Comparison of ENCODE assay signal across 1 cellular context in genomic region chr12:49740930-49741881, GRCh38.
TF ChIP-seq lines count a peak whose summit lies in the region.

Gene TMBIM6, plus strand, starts transcription at chr12:49741557. Its CDS starts 10,937 bp downstream, at chr12:49752494.

TF ChIP-seq in K562, 482 proteins besides CTCF, POLR2A, EP300 and RAD21 (continued from another document and continues in another):
- TF ChIP-seq, protein P1, sequence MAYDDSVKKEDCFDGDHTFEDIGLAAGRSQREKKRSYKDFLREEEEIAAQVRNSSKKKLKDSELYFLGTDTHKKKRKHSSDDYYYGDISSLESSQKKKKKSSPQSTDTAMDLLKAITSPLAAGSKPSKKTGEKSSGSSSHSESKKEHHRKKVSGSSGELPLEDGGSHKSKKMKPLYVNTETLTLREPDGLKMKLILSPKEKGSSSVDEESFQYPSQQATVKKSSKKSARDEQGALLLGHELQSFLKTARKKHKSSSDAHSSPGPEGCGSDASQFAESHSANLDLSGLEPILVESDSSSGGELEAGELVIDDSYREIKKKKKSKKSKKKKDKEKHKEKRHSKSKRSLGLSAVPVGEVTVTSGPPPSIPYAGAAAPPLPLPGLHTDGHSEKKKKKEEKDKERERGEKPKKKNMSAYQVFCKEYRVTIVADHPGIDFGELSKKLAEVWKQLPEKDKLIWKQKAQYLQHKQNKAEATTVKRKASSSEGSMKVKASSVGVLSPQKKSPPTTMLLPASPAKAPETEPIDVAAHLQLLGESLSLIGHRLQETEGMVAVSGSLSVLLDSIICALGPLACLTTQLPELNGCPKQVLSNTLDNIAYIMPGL (CRISPR knock-in tag; IDR thresholded peaks at IDR 0.05), result 0 out of 2 replicates have a peak, but pooled peaks have one; percentile 73
- TF ChIP-seq YY1 (IDR thresholded peaks at IDR 0.05; ENCODE audit: borderline replicate concordance in 1 of 3, control insufficient read depth in 1 of 3, extremely low read depth in 1 of 3, insufficient read depth in 3 of 3, insufficient read length in 1 of 3, insufficient replicate concordance in 2 of 3, low read depth in 1 of 3, low read length in 2 of 3), result peak in 2 of 3 experiments; percentile 18 to 38
- TF ChIP-seq ZC3H8 (IDR thresholded peaks at IDR 0.05), result no peak
- no peak for TF ChIP-seq MEF2A (IDR thresholded peaks at IDR 0.05; ENCODE audit: control insufficient read depth, low read depth, low read length)
- TF ChIP-seq ZNF282 (CRISPR knock-in tag; IDR thresholded peaks at IDR 0.05), result no peak
- no peak for TF ChIP-seq BHLHE40 (IDR thresholded peaks at IDR 0.05; ENCODE audit: low read length)
- TF ChIP-seq, protein P2, sequence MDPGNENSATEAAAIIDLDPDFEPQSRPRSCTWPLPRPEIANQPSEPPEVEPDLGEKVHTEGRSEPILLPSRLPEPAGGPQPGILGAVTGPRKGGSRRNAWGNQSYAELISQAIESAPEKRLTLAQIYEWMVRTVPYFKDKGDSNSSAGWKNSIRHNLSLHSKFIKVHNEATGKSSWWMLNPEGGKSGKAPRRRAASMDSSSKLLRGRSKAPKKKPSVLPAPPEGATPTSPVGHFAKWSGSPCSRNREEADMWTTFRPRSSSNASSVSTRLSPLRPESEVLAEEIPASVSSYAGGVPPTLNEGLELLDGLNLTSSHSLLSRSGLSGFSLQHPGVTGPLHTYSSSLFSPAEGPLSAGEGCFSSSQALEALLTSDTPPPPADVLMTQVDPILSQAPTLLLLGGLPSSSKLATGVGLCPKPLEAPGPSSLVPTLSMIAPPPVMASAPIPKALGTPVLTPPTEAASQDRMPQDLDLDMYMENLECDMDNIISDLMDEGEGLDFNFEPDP (CRISPR knock-in tag; IDR thresholded peaks at IDR 0.05), result 0 out of 2 replicates have a peak, but pooled peaks have one; percentile 72
- TF ChIP-seq SRSF7 (optimal IDR thresholded peaks at IDR 0.05; ENCODE audit: low read depth, low read length), result no peak
- no peak for TF ChIP-seq FOXJ2 (tag; IDR thresholded peaks at IDR 0.05)
- TF ChIP-seq ZNF23 (CRISPR knock-in tag; IDR thresholded peaks at IDR 0.05), result 0 out of 2 replicates have a peak, but pooled peaks have one; percentile 41
- TF ChIP-seq, protein P3, sequence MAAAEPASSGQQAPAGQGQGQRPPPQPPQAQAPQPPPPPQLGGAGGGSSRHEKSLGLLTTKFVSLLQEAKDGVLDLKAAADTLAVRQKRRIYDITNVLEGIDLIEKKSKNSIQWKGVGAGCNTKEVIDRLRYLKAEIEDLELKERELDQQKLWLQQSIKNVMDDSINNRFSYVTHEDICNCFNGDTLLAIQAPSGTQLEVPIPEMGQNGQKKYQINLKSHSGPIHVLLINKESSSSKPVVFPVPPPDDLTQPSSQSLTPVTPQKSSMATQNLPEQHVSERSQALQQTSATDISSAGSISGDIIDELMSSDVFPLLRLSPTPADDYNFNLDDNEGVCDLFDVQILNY (CRISPR knock-in tag; IDR thresholded peaks at IDR 0.05), result no peak
- TF ChIP-seq ZKSCAN8 (CRISPR knock-in tag; IDR thresholded peaks at IDR 0.05), result no peak
- TF ChIP-seq PCBP1 (IDR thresholded peaks at IDR 0.05; ENCODE audit: low read depth, low read length, poor library complexity, severe bottlenecking), result no peak
- 0 out of 2 replicates have a peak, but pooled peaks have one; percentile 21 for TF ChIP-seq TCF3 (CRISPR knock-in tag; IDR thresholded peaks at IDR 0.05)
- no peak; the same call in 1 of the 2 replicates for TF ChIP-seq ZNF766 (CRISPR knock-in tag; conservative IDR thresholded peaks at IDR 0.05)
- no peak for TF ChIP-seq ZNF699 (CRISPR knock-in tag; IDR thresholded peaks at IDR 0.05; ENCODE audit: insufficient replicate concordance)
- TF ChIP-seq POLR3A (IDR thresholded peaks at IDR 0.05; ENCODE audit: borderline replicate concordance, extremely low read depth, insufficient read depth, insufficient read length), result no peak
- no peak for TF ChIP-seq TRIM28 (IDR thresholded peaks at IDR 0.05)
- TF ChIP-seq ZNF398 (CRISPR knock-in tag; IDR thresholded peaks at IDR 0.05), result no peak
- TF ChIP-seq SRSF1 (IDR thresholded peaks at IDR 0.05; ENCODE audit: low read depth, low read length), result no peak
- no peak for TF ChIP-seq SMARCB1 (IDR thresholded peaks at IDR 0.05; ENCODE audit: insufficient read length, low read depth)
- no peak for TF ChIP-seq DACH1 (IDR thresholded peaks at IDR 0.05; ENCODE audit: partially characterized antibody)
- TF ChIP-seq, protein P4, sequence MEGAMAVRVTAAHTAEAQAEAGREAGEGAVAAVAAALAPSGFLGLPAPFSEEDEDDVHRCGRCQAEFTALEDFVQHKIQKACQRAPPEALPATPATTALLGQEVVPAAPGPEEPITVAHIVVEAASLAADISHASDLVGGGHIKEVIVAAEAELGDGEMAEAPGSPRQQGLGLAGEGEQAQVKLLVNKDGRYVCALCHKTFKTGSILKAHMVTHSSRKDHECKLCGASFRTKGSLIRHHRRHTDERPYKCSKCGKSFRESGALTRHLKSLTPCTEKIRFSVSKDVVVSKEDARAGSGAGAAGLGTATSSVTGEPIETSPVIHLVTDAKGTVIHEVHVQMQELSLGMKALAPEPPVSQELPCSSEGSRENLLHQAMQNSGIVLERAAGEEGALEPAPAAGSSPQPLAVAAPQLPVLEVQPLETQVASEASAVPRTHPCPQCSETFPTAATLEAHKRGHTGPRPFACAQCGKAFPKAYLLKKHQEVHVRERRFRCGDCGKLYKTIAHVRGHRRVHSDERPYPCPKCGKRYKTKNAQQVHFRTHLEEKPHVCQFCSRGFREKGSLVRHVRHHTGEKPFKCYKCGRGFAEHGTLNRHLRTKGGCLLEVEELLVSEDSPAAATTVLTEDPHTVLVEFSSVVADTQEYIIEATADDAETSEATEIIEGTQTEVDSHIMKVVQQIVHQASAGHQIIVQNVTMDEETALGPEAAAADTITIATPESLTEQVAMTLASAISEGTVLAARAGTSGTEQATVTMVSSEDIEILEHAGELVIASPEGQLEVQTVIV (CRISPR knock-in tag; IDR thresholded peaks at IDR 0.05; ENCODE audit: borderline replicate concordance), result no peak
- 0 out of 2 replicates have a peak, but pooled peaks have one; percentile 29 for TF ChIP-seq PYGO2 (tag; IDR thresholded peaks at IDR 0.05)
- no peak; the same call in 1 of the 2 replicates for TF ChIP-seq PRMT5 (CRISPR knock-in tag; IDR thresholded peaks at IDR 0.05)
- TF ChIP-seq HDAC8 (tag; IDR thresholded peaks at IDR 0.05), result no peak
- no peak for TF ChIP-seq SRSF9 (IDR thresholded peaks at IDR 0.05; ENCODE audit: borderline replicate concordance, low read depth, low read length)
- TF ChIP-seq NR4A1 (CRISPR knock-in tag; IDR thresholded peaks at IDR 0.05), result peak; percentile 18; the same call in 1 of the 2 replicates
- no peak for TF ChIP-seq NR4A1 (tag; IDR thresholded peaks at IDR 0.05)
- TF ChIP-seq, protein P5, sequence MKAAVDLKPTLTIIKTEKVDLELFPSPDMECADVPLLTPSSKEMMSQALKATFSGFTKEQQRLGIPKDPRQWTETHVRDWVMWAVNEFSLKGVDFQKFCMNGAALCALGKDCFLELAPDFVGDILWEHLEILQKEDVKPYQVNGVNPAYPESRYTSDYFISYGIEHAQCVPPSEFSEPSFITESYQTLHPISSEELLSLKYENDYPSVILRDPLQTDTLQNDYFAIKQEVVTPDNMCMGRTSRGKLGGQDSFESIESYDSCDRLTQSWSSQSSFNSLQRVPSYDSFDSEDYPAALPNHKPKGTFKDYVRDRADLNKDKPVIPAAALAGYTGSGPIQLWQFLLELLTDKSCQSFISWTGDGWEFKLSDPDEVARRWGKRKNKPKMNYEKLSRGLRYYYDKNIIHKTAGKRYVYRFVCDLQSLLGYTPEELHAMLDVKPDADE (conservative IDR thresholded peaks at IDR 0.05; ENCODE audit: control insufficient read depth, low read depth, low read length), result peak; percentile 90
- TF ChIP-seq PCBP2 (IDR thresholded peaks at IDR 0.05; ENCODE audit: low read depth, low read length, poor library complexity, severe bottlenecking), result no peak
- TF ChIP-seq DLX4 (CRISPR knock-in tag; IDR thresholded peaks at IDR 0.05), result no peak
- no peak; a peak in 2 of 4 replicates for TF ChIP-seq ZMIZ1 (IDR thresholded peaks at IDR 0.05; ENCODE audit: low read depth in 2 of 2, low read length in 2 of 2)
- TF ChIP-seq ATF3 (IDR thresholded peaks at IDR 0.05), result no peak
- no peak for TF ChIP-seq ATF3 (CRISPR knock-in tag; conservative IDR thresholded peaks at IDR 0.05)
- no peak for TF ChIP-seq ZNF184 (CRISPR knock-in tag; IDR thresholded peaks at IDR 0.05)
- peak; percentile 72; the same call in 1 of the 2 replicates for TF ChIP-seq ZBTB5 (IDR thresholded peaks at IDR 0.05)
- no peak for TF ChIP-seq ZC3H4 (CRISPR knock-in tag; IDR thresholded peaks at IDR 0.05; ENCODE audit: borderline replicate concordance)
- TF ChIP-seq TBL1XR1 (IDR thresholded peaks at IDR 0.05; ENCODE audit: low read length in 2 of 2), result no peak
- no peak for TF ChIP-seq ILK (tag; IDR thresholded peaks at IDR 0.05; ENCODE audit: borderline replicate concordance, low read depth)
- peak; percentile 66 to 80 for TF ChIP-seq MAZ (CRISPR knock-in tag; conservative IDR thresholded peaks at IDR 0.05 in 1 of 2, IDR thresholded peaks at IDR 0.05 in 1 of 2)
- TF ChIP-seq TEAD1 (CRISPR knock-in tag; IDR thresholded peaks at IDR 0.05), result peak in 1 of 2 experiments; percentile 79; a peak in 1 of 4 replicates
- no peak for TF ChIP-seq RFX1 (IDR thresholded peaks at IDR 0.05)
- peak; percentile 80; the same call in 1 of the 2 replicates for TF ChIP-seq LARP7 (IDR thresholded peaks at IDR 0.05)
- TF ChIP-seq HDAC1 (IDR thresholded peaks at IDR 0.05), result peak in 1 of 2 experiments; percentile 87; a peak in 2 of 4 replicates
- TF ChIP-seq CGGBP1 (CRISPR knock-in tag; IDR thresholded peaks at IDR 0.05), result peak; percentile 93
- TF ChIP-seq PHTF2 (CRISPR knock-in tag; IDR thresholded peaks at IDR 0.05), result no peak
- no peak; the same call in none of the 2 replicates for TF ChIP-seq FOXK1 (CRISPR knock-in tag; IDR thresholded peaks at IDR 0.05; ENCODE audit: borderline replicate concordance)
- TF ChIP-seq MIER1 (IDR thresholded peaks at IDR 0.05; ENCODE audit: low read depth), result 0 out of 2 replicates have a peak, but pooled peaks have one; percentile 35
